14 cellular contexts compared by ENCODE assay signal in genomic region chr11:62472063-62472884, GRCh38. TPM values are rescaled to one million over a fixed set of nuclear protein-coding genes. Genes with fewer than 3 reads are reported as not detected.
DNase-seq lines count a peak whose midpoint lies in the region; ATAC-seq and TF ChIP-seq lines count a peak whose summit lies in the region.
"Had no signal": no experiment of that assay in that cellular context is flagged by ENCODE, and none has a peak within 500 bp of the region (broad histone marks: within the 10 kb centered on the region; RNA-seq: fewer than 3 reads in every experiment).

No MANE protein-coding gene starts in this region.

- intact Hi-C loops in stomach (cut with DNase I; ENCODE audit: low total_unique reads): no loop called here

- peak overlapping the region; percentile 24 to 35; a peak in 3 of 4 replicates for H3K27ac ChIP-seq in SK-N-SH (ENCODE audit: low read depth in 2 of 2, low read length in 1 of 2)
- peak overlapping the region in 3 of 5 donors; percentile 12 to 84 (median 59) for H3K27ac ChIP-seq in stomach

- H3K27me3 ChIP-seq in SK-N-SH (ENCODE audit: insufficient read depth) (no peaks in the 10 kb centered on the region), stomach (no peaks in the 10 kb centered on the region)

- TF ChIP-seq CTCF in SK-N-SH (IDR thresholded peaks at IDR 0.05) (no peak), fibroblast of villous mesenchyme (IDR thresholded peaks at IDR 0.05; ENCODE audit: insufficient read depth, low read depth, low read length) (no peak), stomach (IDR thresholded peaks at IDR 0.05) (no peak)

- H3K4me3 ChIP-seq in SK-N-SH (ENCODE audit: low read depth in 2 of 2, low read length in 1 of 2): no peak overlapping the region
- no peak overlapping the region for H3K4me3 ChIP-seq in fibroblast of villous mesenchyme (ENCODE audit: low read depth, low read length)
- no peak overlapping the region for H3K4me3 ChIP-seq in stomach

- POLR2A ChIA-PET in SK-N-SH (lab: Yijun Ruan, JAX): no interaction called here

- H3K36me3 ChIP-seq in SK-N-SH (replicated peaks in 1 of 2; ENCODE audit: control insufficient read depth in 1 of 2, insufficient read depth in 2 of 2, low read length in 1 of 2): no peaks in the 10 kb centered on the region
- no peaks in the 10 kb centered on the region for H3K36me3 ChIP-seq in stomach

- CTCF ChIA-PET in SK-N-SH (lab: Yijun Ruan, JAX): interaction anchor here (3.2 kb wide), 1 partner anchor 25 kb away, joined by 13 read pairs; no protein-coding TSS in a partner anchor

- TF ChIP-seq RAD21 in SK-N-SH (IDR thresholded peaks at IDR 0.05; ENCODE audit: low read length): no peak

- peak overlapping the region; percentile 34; the same call in 1 of the 2 replicates for H3K4me2 ChIP-seq in SK-N-SH

- peak; percentile 38 to 73; a peak in 3 of 4 replicates for TF ChIP-seq EP300 in SK-N-SH (IDR thresholded peaks at IDR 0.05; ENCODE audit: borderline replicate concordance in 1 of 2, low read depth in 1 of 2, low read length in 1 of 2)
- TF ChIP-seq EP300 in stomach (IDR thresholded peaks at IDR 0.05): no peak

- no peaks in the 10 kb centered on the region for H3K79me2 ChIP-seq in SK-N-SH (ENCODE audit: insufficient read depth)

- H4K20me1 ChIP-seq in SK-N-SH (ENCODE audit: insufficient read depth): no peaks in the 10 kb centered on the region

- no peak overlapping the region for H2AFZ ChIP-seq in SK-N-SH (ENCODE audit: low read depth)

- peaks cover 11% of the 10 kb centered on the region for H3F3A ChIP-seq in SK-N-SH (replicated peaks; ENCODE audit: insufficient read depth)

- no peaks in the 10 kb centered on the region for H3K9me2 ChIP-seq in SK-N-SH

- 59% methylated on average over 9 of the region's 9 CpGs for WGBS in SK-N-SH (ENCODE audit: low lambda C conversion rate)
- 73 to 86% (median 80%) methylated on average over 9 of the region's 9 CpGs for WGBS in stomach, 5 donors

- no peak for TF ChIP-seq POLR2A in stomach (IDR thresholded peaks at IDR 0.05)

- H3K9me3 ChIP-seq in SK-N-SH: no peaks in the 10 kb centered on the region
- no peaks in the 10 kb centered on the region for H3K9me3 ChIP-seq in stomach

- DNase-seq in HK-2 (ENCODE audit: unreplicated experiment): peak; percentile 46
- DNase-seq in SK-N-SH: peak; percentile 40
- DNase-seq in fibroblast of villous mesenchyme (ENCODE audit: low read depth): peak; percentile 84
- no peak for DNase-seq in stomach
- DNase-seq in NCI-H82 treated with DMSO at 0.1 percent for 48 hours (lab: John Stamatoyannopoulos, UW; ENCODE audit: unreplicated experiment): no peak
- DNase-seq in epidermal melanocyte (ENCODE audit: insufficient read length, low spot score): no peak
- DNase-seq: hippocampal formation; NCI-H2081; stimulated activated naive CD8-positive, alpha-beta T cell treated with anti-CD3 and anti-CD28 coated beads, Interleukin-15, amount 100 ng/mL, for 72 hours; T-helper 9 cell had no signal

- no peak overlapping the region for H3K9ac ChIP-seq in SK-N-SH

- ATAC-seq in HG02763 (IDR thresholded peaks at IDR 0.05; ENCODE audit: unreplicated experiment): no peak
- no peak for ATAC-seq in HG03457 (IDR thresholded peaks at IDR 0.05; ENCODE audit: unreplicated experiment)
- ATAC-seq: stimulated activated naive CD8-positive, alpha-beta T cell treated with anti-CD3 and anti-CD28 coated beads, Interleukin-15, amount 100 ng/mL, for 72 hours had no signal

- H3K4me1 ChIP-seq in SK-N-SH (ENCODE audit: control insufficient read depth in 1 of 2, insufficient read depth in 2 of 2, low read depth in 1 of 2, low read length in 1 of 2): peaks cover 4% of the 10 kb centered on the region in 2 experiments; a peak in 2 of 4 replicates
- H3K4me1 ChIP-seq in stomach: peaks cover 0 to 10% (median 6%) of the 10 kb centered on the region in 4 donors

TF ChIP-seq in SK-N-SH, 30 proteins besides CTCF, POLR2A, EP300 and RAD21:
- TF ChIP-seq FOSL2 (IDR thresholded peaks at IDR 0.05; ENCODE audit: borderline replicate concordance, low read depth) (peak; percentile 68), TCF12 (IDR thresholded peaks at IDR 0.05) (peak; percentile 97), USF1 (IDR thresholded peaks at IDR 0.05; ENCODE audit: borderline replicate concordance, low read depth) (no peak), YY1 (IDR thresholded peaks at IDR 0.05; ENCODE audit: low read depth) (no peak), MEF2A (IDR thresholded peaks at IDR 0.05; ENCODE audit: borderline replicate concordance, low read depth) (no peak), ZBTB33 (IDR thresholded peaks at IDR 0.05; ENCODE audit: borderline replicate concordance, low read depth) (no peak), JUND (IDR thresholded peaks at IDR 0.05) (peak; percentile 74), NRF1 (IDR thresholded peaks at IDR 0.05; ENCODE audit: low read depth, low read length) (no peak), SMC3 (IDR thresholded peaks at IDR 0.05; ENCODE audit: low read depth, low read length) (no peak), SIN3A (IDR thresholded peaks at IDR 0.05; ENCODE audit: borderline replicate concordance, low read depth, low read length) (peak; percentile 73; the same call in 1 of the 2 replicates), TEAD4 (IDR thresholded peaks at IDR 0.05; ENCODE audit: borderline replicate concordance, insufficient read depth) (peak; percentile 60; the same call in 1 of the 2 replicates), FOXM1 (IDR thresholded peaks at IDR 0.05; ENCODE audit: low read depth) (no peak), MAX (IDR thresholded peaks at IDR 0.05; ENCODE audit: low read depth) (peak; percentile 43; the same call in 1 of the 2 replicates), NFIC (IDR thresholded peaks at IDR 0.05; ENCODE audit: borderline replicate concordance) (peak; percentile 63), MXI1 (IDR thresholded peaks at IDR 0.05; ENCODE audit: low read depth, low read length) (no peak), RXRA (IDR thresholded peaks at IDR 0.05; ENCODE audit: borderline replicate concordance, low read depth) (peak; percentile 51; the same call in 1 of the 2 replicates), PBX3 (IDR thresholded peaks at IDR 0.05) (peak; percentile 80), CHD2 (IDR thresholded peaks at IDR 0.05; ENCODE audit: low read length, partially characterized antibody) (no peak), POLR2AphosphoS5 (IDR thresholded peaks at IDR 0.05; ENCODE audit: low read depth, low read length) (peak; percentile 43; the same call in 1 of the 2 replicates), TAF1 (IDR thresholded peaks at IDR 0.05; ENCODE audit: borderline replicate concordance, low read depth, low read length) (no peak), RCOR1 (IDR thresholded peaks at IDR 0.05; ENCODE audit: low read length) (no peak)

RNA-seq across cellular contexts. Expression of gene SCGB1A1, which starts 53.4 kb away (rescaled TPM):
- polyA plus RNA-seq in SK-N-SH (2012; rRNA removed) (not detected in 2 replicates), stomach (10 to 100 TPM in 1 of 3 donors, not detected in 2; 53.9 TPM)
- polyA plus RNA-seq in SK-N-SH (2012; cell fraction: cytosol; rRNA removed): not detected in 2 replicates
- polyA plus RNA-seq in SK-N-SH (2012; cell fraction: nucleus; rRNA removed): not detected in 2 replicates
- total RNA-seq in fibroblast of villous mesenchyme (not detected in 2 replicates), stomach (10 to 100 TPM in 1 of 5 donors, 1 to 10 TPM in 1, not detected in 3; 2.6 to 11.2 TPM)
- total RNA-seq: activated naive CD4-positive, alpha-beta T cell treated with anti-CD3 and anti-CD28 coated beads, Interleukin-2, amount 50 U/mL, for 72 hours; posterior vena cava had no signal

Comparison
In these comparisons a context has a peak if more than half of its experiments do, and no peak if none do; other contexts are left out.
1. DNase-seq: peak in HK-2 (single experiment), SK-N-SH (single experiment) and fibroblast of villous mesenchyme (single experiment); none in stomach (single experiment), NCI-H82 treated with DMSO at 0.1 percent for 48 hours (single experiment) and epidermal melanocyte (single experiment).